In genomic region chr9:81086421-81086820, GRCh38 we compare ENCODE assay signal across 27 cellular contexts.
"Had no signal": no experiment of that assay in that cellular context is flagged by ENCODE, and none has a peak within 500 bp of the region (broad histone marks: within the 10 kb centered on the region; RNA-seq: fewer than 3 reads in every experiment).

No MANE protein-coding gene starts in this region.

- H3K4me3 Mint-ChIP-seq: effector memory CD8-positive, alpha-beta T cell; immature natural killer cell; naive thymus-derived CD8-positive, alpha-beta T cell; neural crest cell; stimulated activated effector memory CD8-positive, alpha-beta T cell treated with anti-CD3 and anti-CD28 coated beads, Interleukin-12 subunit alpha, Interleukin-12 subunit beta, amount 100 ng/mL, for 72 hours had no signal

- H3K4me1 Mint-ChIP-seq: immature natural killer cell; stimulated activated effector memory CD8-positive, alpha-beta T cell treated with anti-CD3 and anti-CD28 coated beads, Interleukin-12 subunit alpha, Interleukin-12 subunit beta, amount 100 ng/mL, for 72 hours had no signal

- H2AFZ ChIP-seq: parathyroid adenoma had no signal

- H3K27me3 ChIP-seq: esophagus squamous epithelium, sigmoid colon, stomach, thyroid gland, vagina had no signal

- H3K27ac ChIP-seq: esophagus squamous epithelium, lower lobe of right lung, parathyroid adenoma, sigmoid colon, stomach, thyroid gland, vagina had no signal

- H3K36me3 ChIP-seq: esophagus squamous epithelium, lower lobe of right lung, sigmoid colon, stomach, thyroid gland, vagina had no signal

- H3K4me1 ChIP-seq: lower lobe of right lung, parathyroid adenoma, thyroid gland had no signal

- ATAC-seq: effector memory CD8-positive, alpha-beta T cell; left colon; left ventricle myocardium superior; lower lobe of right lung; naive thymus-derived CD8-positive, alpha-beta T cell; right cardiac atrium; stimulated activated effector memory CD8-positive, alpha-beta T cell treated with anti-CD3 and anti-CD28 coated beads, Interleukin-12 subunit alpha, Interleukin-12 subunit beta, amount 100 ng/mL, for 72 hours had no signal

- H3K9me3 Mint-ChIP-seq: neural crest cell had no signal

- H3K4me3 ChIP-seq: esophagus squamous epithelium, lower lobe of right lung, sigmoid colon, stomach, thyroid gland, vagina had no signal

- H3K36me3 Mint-ChIP-seq: naive thymus-derived CD8-positive, alpha-beta T cell; stimulated activated effector memory CD8-positive, alpha-beta T cell treated with anti-CD3 and anti-CD28 coated beads, Interleukin-12 subunit alpha, Interleukin-12 subunit beta, amount 100 ng/mL, for 72 hours had no signal

- H3K9ac ChIP-seq: parathyroid adenoma had no signal

- H3K27me3 Mint-ChIP-seq: effector memory CD8-positive, alpha-beta T cell; progenitor cell of endocrine pancreas had no signal

- H3K9me3 ChIP-seq: esophagus squamous epithelium, lower lobe of right lung, sigmoid colon, stomach, thyroid gland, vagina had no signal

- DNase-seq: cortex of kidney; effector memory CD8-positive, alpha-beta T cell; erythroblast; esophagus squamous epithelium; foreskin melanocyte; hypothalamus; immature natural killer cell; islet precursor cell; kidney glomerular epithelial cell; left colon; left ventricle myocardium superior; lower lobe of right lung; naive thymus-derived CD8-positive, alpha-beta T cell; right cardiac atrium; sigmoid colon; stimulated activated CD4-positive, alpha-beta T cell treated with anti-CD3 and anti-CD28 coated beads, Interleukin-2, amount 100 ng/mL, for 24 hours; stimulated activated CD4-positive, alpha-beta T cell treated with anti-CD3 and anti-CD28 coated beads, Interleukin-4, amount 100 ng/mL, for 24 hours; stimulated activated naive CD4-positive, alpha-beta T cell treated with Interleukin-2 at 50 U/mL for 16 hours; stomach; thyroid gland; trophoblast cell had no signal

- H3K27ac Mint-ChIP-seq: effector memory CD8-positive, alpha-beta T cell; immature natural killer cell; naive thymus-derived CD8-positive, alpha-beta T cell; progenitor cell of endocrine pancreas; stimulated activated effector memory CD8-positive, alpha-beta T cell treated with anti-CD3 and anti-CD28 coated beads, Interleukin-12 subunit alpha, Interleukin-12 subunit beta, amount 100 ng/mL, for 72 hours had no signal

- FAIRE-seq: endometrium had no signal

- H3K79me2 ChIP-seq: parathyroid adenoma had no signal
